ENCODE assay signal across 19 cellular contexts in the genomic region with DNA sequence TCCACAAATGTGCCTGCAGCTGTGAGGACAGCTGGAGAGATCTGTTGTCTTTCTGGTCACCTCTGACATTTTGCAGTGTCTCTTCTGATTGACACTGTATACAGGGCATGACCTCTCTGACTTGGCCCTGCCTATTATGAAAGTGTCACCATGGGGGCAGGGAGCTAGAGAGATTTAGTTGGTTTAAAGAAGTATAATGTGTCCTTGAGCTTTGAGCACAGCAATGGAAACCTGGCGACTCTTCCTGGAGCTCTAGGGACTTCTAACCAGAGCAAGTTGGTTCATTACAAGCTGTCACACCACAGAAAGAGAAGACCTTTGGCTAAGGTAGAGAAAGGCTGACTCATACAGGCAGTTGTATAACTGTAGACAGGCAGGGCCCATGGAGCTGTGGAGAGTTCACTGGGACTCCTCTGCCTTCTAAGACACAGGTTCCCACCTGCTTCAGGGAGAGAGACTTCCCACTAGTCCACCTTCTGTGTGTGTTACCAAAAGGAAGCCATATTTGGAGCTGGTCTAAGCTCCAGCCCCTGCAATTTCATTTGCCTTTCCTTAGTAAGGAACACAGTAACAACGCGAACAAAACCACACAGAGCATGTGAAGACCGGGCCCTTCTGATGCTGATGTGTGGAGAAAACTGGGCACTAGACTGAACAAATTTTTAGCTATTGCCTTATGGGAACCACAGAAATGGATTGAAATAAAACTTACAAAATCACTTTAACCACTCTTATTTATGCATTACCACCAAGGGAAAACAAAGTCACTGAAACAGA.
DNase-seq lines count a peak whose midpoint lies in the region; ATAC-seq, FAIRE-seq and TF ChIP-seq lines count a peak whose summit lies in the region.
"Had no signal": no experiment of that assay in that cellular context is flagged by ENCODE, and none has a peak within 500 bp of the region (broad histone marks: within the 10 kb centered on the region; RNA-seq: fewer than 3 reads in every experiment).

No MANE protein-coding gene starts in this region.

- WGBS in ectodermal cell, 2 experiments, result 89 to 91% methylated on average over 4 of the region's 4 CpGs
- 71 to 81% methylated on average over 4 of the region's 4 CpGs for WGBS in pancreas, 2 donors

- FAIRE-seq in pancreas (lab: Jason Lieb, UNC), result no peak

- H3K27me3 ChIP-seq in ectodermal cell (ENCODE audit: control insufficient read depth, insufficient read depth, low read length, poor library complexity, severe bottlenecking), result no peaks in the 10 kb centered on the region
- H3K27me3 ChIP-seq in pancreas, result no peaks in the 10 kb centered on the region
- H3K27me3 ChIP-seq: breast epithelium, thyroid gland had no signal

- TF ChIP-seq CTCF in pancreas (IDR thresholded peaks at IDR 0.05), result no peak

- peak; percentile 85 to 95 (median 90) for ATAC-seq in pancreas
- no peak for ATAC-seq in HG03442 (IDR thresholded peaks at IDR 0.05; ENCODE audit: unreplicated experiment)

- H3K4me1 ChIP-seq in ectodermal cell (ENCODE audit: control insufficient read depth, insufficient read depth, low read length) (peaks cover 17% of the 10 kb centered on the region), pancreas (peaks cover 0 to 4% (median 0%) of the 10 kb centered on the region in 3 donors)
- H3K4me1 ChIP-seq: breast epithelium, thyroid gland had no signal

- in situ Hi-C loops in ACHN (cut with HindIII; ENCODE audit: low pct_ligation_motif_present, low pct_unique_long_range_greater_than_20kb, low sequenced_read_pairs), result loop anchor here (25.0 kb wide), 1 partner anchor 89 kb away; no protein-coding TSS in a partner anchor

- H3K9me3 ChIP-seq in ectodermal cell (ENCODE audit: control insufficient read depth, low read length) (no peaks in the 10 kb centered on the region), pancreas (no peaks in the 10 kb centered on the region)
- H3K9me3 ChIP-seq: breast epithelium, thyroid gland had no signal

- H3K27ac ChIP-seq in ectodermal cell (ENCODE audit: insufficient read depth, low read depth, low read length, poor library complexity, severe bottlenecking) (peak overlapping the region; percentile 53), pancreas (peak overlapping the region in 1 of 4 donors; percentile 51)
- H3K27ac ChIP-seq: 22Rv1, breast epithelium, C4-2B, thyroid gland had no signal

- DNase-seq in DMS53 (lab: John Stamatoyannopoulos, UW) (peak; percentile 35), DMS53 treated with DMSO at 0.1 percent for 48 hours (lab: John Stamatoyannopoulos, UW; ENCODE audit: unreplicated experiment) (no peak), HuH-7.5 (ENCODE audit: low spot score) (peak; percentile 36), pancreas (peak in 3 of 6 donors; percentile 15 to 26 (median 22)), dermis blood vessel endothelial cell (no peak), ACHN (no peak)
- DNase-seq: activated CD4-positive, alpha-beta memory T cell treated with anti-CD3 and anti-CD28 coated beads for 36 hours; activated gamma-delta T cell; endodermal cell; foreskin melanocyte; immature natural killer cell; NK-92 treated with Interleukin-12 subunit alpha and Interleukin-12 subunit beta, amount 100 ng/mL, for 24 hours; SIG-M5; thyroid gland had no signal

- intact Hi-C loops in pancreas (cut with DNase I), result no loop called here

- no peak overlapping the region for H3K4me3 ChIP-seq in ectodermal cell (ENCODE audit: insufficient read depth, low read depth, low read length)
- H3K4me3 ChIP-seq in pancreas, result no peak overlapping the region
- H3K4me3 ChIP-seq: breast epithelium, thyroid gland had no signal

- H3K36me3 ChIP-seq in ectodermal cell (ENCODE audit: control insufficient read depth, insufficient read depth, low read length), result no peaks in the 10 kb centered on the region
- no peaks in the 10 kb centered on the region for H3K36me3 ChIP-seq in pancreas
- H3K36me3 ChIP-seq: breast epithelium, thyroid gland had no signal

Comparison
In these comparisons a context has a peak if more than half of its experiments do, and no peak if none do; other contexts are left out.
1. DNase-seq: peak in DMS53 (single experiment) and HuH-7.5 (single experiment); none in DMS53 treated with DMSO at 0.1 percent for 48 hours (single experiment), dermis blood vessel endothelial cell (single experiment) and ACHN (single experiment).